In the genomic region with DNA sequence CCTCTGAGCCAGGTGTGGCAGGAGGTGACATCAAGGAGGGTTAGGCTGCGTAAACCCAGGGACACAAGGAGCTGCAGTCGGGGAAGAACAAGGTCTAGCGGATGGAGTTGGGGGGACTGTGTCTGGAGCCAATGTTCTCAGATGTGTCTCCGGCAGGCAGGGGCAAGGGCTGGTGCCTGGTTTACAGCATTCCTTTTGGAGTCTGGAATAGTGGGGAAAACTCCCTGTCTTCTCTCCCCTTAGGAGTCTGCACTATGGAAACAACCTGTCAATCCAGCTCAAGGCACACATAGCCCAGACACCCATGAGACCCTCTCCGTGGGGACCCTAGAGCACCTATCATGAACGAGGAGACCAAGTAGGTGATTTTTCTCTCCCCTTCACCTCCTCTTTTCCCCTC, we compare ENCODE assay signal across 1 cellular context.
TF ChIP-seq lines count a peak whose summit lies in the region.

No MANE protein-coding gene starts in this region.

TF ChIP-seq in HepG2, 621 proteins besides CTCF, POLR2A, EP300 and RAD21:
- TF ChIP-seq ZNF329 (CRISPR knock-in tag; IDR thresholded peaks at IDR 0.05; ENCODE audit: low read depth) = no peak
- TF ChIP-seq STAT5B (CRISPR knock-in tag; IDR thresholded peaks at IDR 0.05) = no peak
- TF ChIP-seq SETDB1 (CRISPR knock-in tag; IDR thresholded peaks at IDR 0.05; ENCODE audit: borderline replicate concordance) = no peak
- TF ChIP-seq ZNF746 (CRISPR knock-in tag; IDR thresholded peaks at IDR 0.05) = no peak
